ENCODE assay signal across 31 cellular contexts in the genomic region with DNA sequence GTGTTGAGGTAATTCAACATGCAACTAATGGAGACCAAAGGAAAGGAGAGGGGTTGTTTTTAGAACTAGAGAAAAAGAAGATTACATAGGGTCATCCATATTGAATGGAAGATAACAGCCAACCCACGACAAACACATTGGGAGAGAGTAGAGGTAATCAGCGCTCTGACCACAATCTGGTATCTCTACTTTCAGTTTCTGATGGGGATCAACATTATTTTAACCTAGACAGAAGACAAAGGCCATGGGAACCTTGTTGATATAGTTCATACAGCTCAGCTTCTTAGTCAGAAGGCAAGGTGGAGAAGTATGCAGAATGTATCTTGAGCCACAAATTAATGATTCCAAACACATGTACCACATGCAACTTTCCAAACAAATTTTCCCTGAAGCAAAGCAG.
"Had no signal": no experiment of that assay in that cellular context is flagged by ENCODE, and none has a peak within 500 bp of the region (broad histone marks: within the 10 kb centered on the region; RNA-seq: fewer than 3 reads in every experiment).

No MANE protein-coding gene starts in this region.

- H3K36me3 Mint-ChIP-seq: activated CD4-positive, alpha-beta memory T cell treated with anti-CD3 and anti-CD28 coated beads for 36 hours; activated CD8-positive, alpha-beta memory T cell treated with anti-CD3 and anti-CD28 coated beads, Interleukin-2, amount 10 ng/mL, durations not matched to agents 7 days and 5 days; activated naive CD8-positive, alpha-beta T cell treated with anti-CD3 and anti-CD28 coated beads, Interleukin-2, amount 10 ng/mL, durations not matched to agents 7 days and 5 days; brain had no signal

- H3K27me3 Mint-ChIP-seq: activated B cell treated with CpG ODN at 0.5 μM for 24 hours; activated CD4-positive, alpha-beta memory T cell treated with anti-CD3 and anti-CD28 coated beads for 36 hours; activated CD4-positive, alpha-beta T cell treated with anti-CD3 and anti-CD28 coated beads for 36 hours; activated CD4-positive, alpha-beta T cell treated with anti-CD3 and anti-CD28 coated beads, Interleukin-2, amount 10 ng/mL, durations not matched to agents 24 days and 14 days; activated CD8-positive, alpha-beta memory T cell treated with anti-CD3 and anti-CD28 coated beads, Interleukin-2, amount 10 ng/mL, durations not matched to agents 7 days and 5 days; activated naive CD8-positive, alpha-beta T cell treated with anti-CD3 and anti-CD28 coated beads, Interleukin-2, amount 10 ng/mL, durations not matched to agents 7 days and 5 days; brain had no signal

- H3K27ac ChIP-seq: ascending aorta, breast epithelium, cardiac muscle cell, colonic mucosa, epithelial cell of prostate, esophagus squamous epithelium, WERI-Rb-1 had no signal

- H3K4me1 Mint-ChIP-seq: activated B cell treated with CpG ODN at 0.5 μM for 24 hours; activated CD4-positive, alpha-beta T cell treated with anti-CD3 and anti-CD28 coated beads for 36 hours; activated CD4-positive, alpha-beta T cell treated with anti-CD3 and anti-CD28 coated beads, Interleukin-2, amount 10 ng/mL, durations not matched to agents 24 days and 14 days; activated CD8-positive, alpha-beta memory T cell treated with anti-CD3 and anti-CD28 coated beads, Interleukin-2, amount 10 ng/mL, durations not matched to agents 7 days and 5 days; activated naive CD8-positive, alpha-beta T cell treated with anti-CD3 and anti-CD28 coated beads, Interleukin-2, amount 10 ng/mL, durations not matched to agents 7 days and 5 days had no signal

- H3K27me3 ChIP-seq: ascending aorta, breast epithelium, cardiac muscle cell, colonic mucosa, esophagus squamous epithelium had no signal

- H3K4me3 Mint-ChIP-seq: activated B cell treated with CpG ODN at 0.5 μM for 24 hours; activated CD4-positive, alpha-beta memory T cell treated with anti-CD3 and anti-CD28 coated beads for 36 hours; activated CD4-positive, alpha-beta T cell treated with anti-CD3 and anti-CD28 coated beads for 36 hours; activated CD4-positive, alpha-beta T cell treated with anti-CD3 and anti-CD28 coated beads, Interleukin-2, amount 10 ng/mL, durations not matched to agents 24 days and 14 days; activated CD8-positive, alpha-beta memory T cell treated with anti-CD3 and anti-CD28 coated beads, Interleukin-2, amount 10 ng/mL, durations not matched to agents 7 days and 5 days; activated CD8-positive, alpha-beta T cell treated with anti-CD3 and anti-CD28 coated beads, Interleukin-2, amount 10 ng/mL, durations not matched to agents 7 days and 5 days; activated naive CD4-positive, alpha-beta T cell treated with anti-CD3 and anti-CD28 coated beads for 36 hours; activated naive CD8-positive, alpha-beta T cell treated with anti-CD3 and anti-CD28 coated beads, Interleukin-2, amount 10 ng/mL, durations not matched to agents 7 days and 5 days; activated T-helper 1 cell treated with anti-CD3 and anti-CD28 coated beads, Interleukin-12 subunit alpha, Interleukin-12 subunit beta, Interleukin-2, Interleukin-4 antibody, amounts not matched to agents 30 ng/mL and 10 ng/mL and 1 ng/mL, durations not matched to agents 14 hours and 24 hours and 36 hours; brain; T-helper 1 cell treated with Interleukin-12 subunit alpha and Interleukin-12 subunit beta and Interleukin-4 antibody, amounts not matched to agents 30 μg/mL and 1 μg/mL, for 36 hours had no signal

- H3K9me3 ChIP-seq: ascending aorta, colonic mucosa, esophagus squamous epithelium had no signal

- ATAC-seq: activated CD4-positive, alpha-beta T cell treated with anti-CD3 and anti-CD28 coated beads for 36 hours; activated CD8-positive, alpha-beta memory T cell treated with anti-CD3 and anti-CD28 coated beads, Interleukin-2, amount 10 ng/mL, durations not matched to agents 7 days and 5 days; activated CD8-positive, alpha-beta T cell treated with anti-CD3 and anti-CD28 coated beads, Interleukin-2, amount 10 ng/mL, durations not matched to agents 7 days and 5 days; activated naive CD4-positive, alpha-beta T cell treated with anti-CD3 and anti-CD28 coated beads, Interleukin-2, amount 50 U/mL, for 72 hours had no signal

- H3K9me3 Mint-ChIP-seq: activated B cell treated with CpG ODN at 0.5 μM for 24 hours; activated CD4-positive, alpha-beta memory T cell treated with anti-CD3 and anti-CD28 coated beads for 36 hours; activated CD4-positive, alpha-beta T cell treated with anti-CD3 and anti-CD28 coated beads, Interleukin-2, amount 10 ng/mL, durations not matched to agents 24 days and 14 days; activated T-helper 2 cell treated with anti-CD3 and anti-CD28 coated beads, Interferon-gamma antibody, Interleukin-2, Interleukin-4, amounts not matched to agents 10 μg/mL and 5 μg/mL and 100 μg/mL, durations not matched to agents 14 hours and 24 hours and 36 hours had no signal

- H3K4me1 ChIP-seq: ascending aorta, breast epithelium, colonic mucosa, esophagus squamous epithelium had no signal

- H3K27ac Mint-ChIP-seq: activated B cell treated with CpG ODN at 0.5 μM for 24 hours; activated CD4-positive, alpha-beta memory T cell treated with anti-CD3 and anti-CD28 coated beads for 36 hours; activated CD4-positive, alpha-beta T cell treated with anti-CD3 and anti-CD28 coated beads for 36 hours; activated CD4-positive, alpha-beta T cell treated with anti-CD3 and anti-CD28 coated beads, Interleukin-2, amount 10 ng/mL, durations not matched to agents 24 days and 14 days; activated CD8-positive, alpha-beta memory T cell treated with anti-CD3 and anti-CD28 coated beads, Interleukin-2, amount 10 ng/mL, durations not matched to agents 7 days and 5 days; activated CD8-positive, alpha-beta T cell treated with anti-CD3 and anti-CD28 coated beads, Interleukin-2, amount 10 ng/mL, durations not matched to agents 7 days and 5 days; activated naive CD4-positive, alpha-beta T cell treated with anti-CD3 and anti-CD28 coated beads for 36 hours; activated naive CD4-positive, alpha-beta T cell treated with anti-CD3 and anti-CD28 coated beads, Interleukin-2, amount 50 U/mL, for 72 hours; activated naive CD8-positive, alpha-beta T cell treated with anti-CD3 and anti-CD28 coated beads, Interleukin-2, amount 10 ng/mL, durations not matched to agents 7 days and 5 days; activated T-helper 1 cell treated with anti-CD3 and anti-CD28 coated beads, Interleukin-12 subunit alpha, Interleukin-12 subunit beta, Interleukin-2, Interleukin-4 antibody, amounts not matched to agents 30 ng/mL and 10 ng/mL and 1 ng/mL, durations not matched to agents 14 hours and 24 hours and 36 hours; activated T-helper 2 cell treated with anti-CD3 and anti-CD28 coated beads, Interferon-gamma antibody, Interleukin-2, Interleukin-4, amounts not matched to agents 10 μg/mL and 5 μg/mL and 100 μg/mL, durations not matched to agents 14 hours and 24 hours and 36 hours; brain; T-helper 1 cell treated with Interleukin-12 subunit alpha and Interleukin-12 subunit beta and Interleukin-4 antibody, amounts not matched to agents 30 μg/mL and 1 μg/mL, for 36 hours had no signal

- H3K4me3 ChIP-seq: ascending aorta, breast epithelium, cardiac muscle cell, colonic mucosa, esophagus squamous epithelium had no signal

- DNase-seq: activated B cell treated with CpG ODN at 0.5 μM for 24 hours; activated CD4-positive, alpha-beta memory T cell treated with anti-CD3 and anti-CD28 coated beads for 36 hours; activated CD4-positive, alpha-beta T cell treated with anti-CD3 and anti-CD28 coated beads for 36 hours; activated CD4-positive, alpha-beta T cell treated with anti-CD3 and anti-CD28 coated beads, Interleukin-2, amount 10 ng/mL, durations not matched to agents 24 days and 14 days; activated CD4-positive, CD25-positive, alpha-beta regulatory T cell treated with anti-CD3 and anti-CD28 coated beads, Interleukin-2, amount 50 U/mL, for 72 hours; activated CD8-positive, alpha-beta memory T cell treated with anti-CD3 and anti-CD28 coated beads, Interleukin-2, amount 10 ng/mL, durations not matched to agents 7 days and 5 days; activated CD8-positive, alpha-beta memory T cell treated with anti-CD3 and anti-CD28 coated beads, Interleukin-2, amount 50 U/mL, for 4 hours; activated CD8-positive, alpha-beta T cell treated with anti-CD3 and anti-CD28 coated beads, Interleukin-2, amount 10 ng/mL, durations not matched to agents 7 days and 5 days; activated effector memory CD4-positive, alpha-beta T cell treated with anti-CD3 and anti-CD28 coated beads, Interleukin-2, amount 50 U/mL, for 16 hours; activated naive CD4-positive, alpha-beta T cell treated with anti-CD3 and anti-CD28 coated beads for 36 hours; activated naive CD8-positive, alpha-beta T cell treated with anti-CD3 and anti-CD28 coated beads, Interleukin-2, amount 10 ng/mL, durations not matched to agents 7 days and 5 days; activated T-cell treated with anti-CD3 and anti-CD28 coated beads, Interleukin-2, amount 50 U/mL, for 1 hour; activated T-cell treated with anti-CD3 and anti-CD28 coated beads, Interleukin-2, amount 50 U/mL, for 48 hours; central memory CD4-positive, alpha-beta T cell; cerebellar nuclear complex; colonic mucosa; effector CD8-positive, alpha-beta T cell; esophagus squamous epithelium; foreskin fibroblast; head of caudate nucleus; T1000; WERI-Rb-1 had no signal

- H3K36me3 ChIP-seq: ascending aorta, breast epithelium, cardiac muscle cell, colonic mucosa, esophagus squamous epithelium, WERI-Rb-1 had no signal
